Comparison of ENCODE assay signal across 1 cellular context in the genomic region with DNA sequence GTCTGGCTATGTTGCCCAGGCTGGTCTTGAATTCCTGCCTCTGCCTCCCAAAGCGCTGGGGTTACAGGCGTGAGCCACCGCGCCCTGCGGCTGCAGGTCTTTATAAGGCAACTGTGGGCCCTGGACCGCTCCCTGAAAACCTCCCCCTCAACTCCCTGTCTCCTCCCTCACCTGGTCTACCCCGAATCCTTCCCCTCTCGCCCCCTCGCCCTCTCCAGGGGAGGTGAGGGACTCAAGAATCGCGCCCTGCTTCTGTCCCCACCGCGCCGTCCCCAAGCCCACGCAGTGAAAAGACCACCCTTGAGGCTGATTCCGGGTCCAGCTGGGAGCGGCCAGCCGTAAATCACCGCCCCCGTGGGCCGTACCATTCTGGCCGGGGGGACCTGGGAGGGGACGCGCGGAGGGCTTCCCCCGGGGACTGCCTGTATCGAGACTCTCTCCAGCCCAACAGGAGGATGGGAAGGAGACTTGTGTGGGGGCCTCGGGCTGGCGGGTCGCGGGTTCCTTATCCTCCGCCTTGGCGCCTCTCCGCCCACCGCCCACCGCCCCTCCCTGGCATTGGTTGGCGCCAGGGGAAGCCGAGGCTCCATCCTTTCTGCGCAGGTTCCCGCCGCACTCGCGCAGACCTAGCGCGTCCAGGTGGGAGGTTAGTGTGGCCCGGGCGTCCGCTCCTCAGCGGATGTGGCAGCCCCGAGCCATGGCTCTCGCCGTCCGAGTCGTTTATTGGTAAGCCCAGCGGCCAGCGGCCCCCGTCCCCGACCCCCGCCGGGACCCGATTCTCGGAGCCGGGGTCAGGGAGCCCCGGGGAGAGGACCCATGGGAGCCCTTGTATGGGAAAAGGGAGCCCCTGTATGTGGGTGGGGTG.
A peak's percentile ranks its signal among the peaks of the same experiment; 100 is the strongest.
TF ChIP-seq lines count a peak whose summit lies in the region.

TSS of gene SELENOW (plus strand) at position 615 of the 865 bp plus-strand sequence. CDS start at position 698, 83 bp downstream.

TF ChIP-seq in HEK293, 187 proteins besides CTCF, POLR2A, EP300 and RAD21 (continued from another document):
- TF ChIP-seq, protein P1, sequence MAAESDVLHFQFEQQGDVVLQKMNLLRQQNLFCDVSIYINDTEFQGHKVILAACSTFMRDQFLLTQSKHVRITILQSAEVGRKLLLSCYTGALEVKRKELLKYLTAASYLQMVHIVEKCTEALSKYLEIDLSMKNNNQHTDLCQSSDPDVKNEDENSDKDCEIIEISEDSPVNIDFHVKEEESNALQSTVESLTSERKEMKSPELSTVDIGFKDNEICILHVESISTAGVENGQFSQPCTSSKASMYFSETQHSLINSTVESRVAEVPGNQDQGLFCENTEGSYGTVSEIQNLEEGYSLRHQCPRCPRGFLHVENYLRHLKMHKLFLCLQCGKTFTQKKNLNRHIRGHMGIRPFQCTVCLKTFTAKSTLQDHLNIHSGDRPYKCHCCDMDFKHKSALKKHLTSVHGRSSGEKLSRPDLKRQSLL (tag by site-specific recombination; IDR thresholded peaks at IDR 0.05) = no peak
- TF ChIP-seq ZNF792 (tag by site-specific recombination; IDR thresholded peaks at IDR 0.05) (peak; percentile 14; the same call in 1 of the 2 replicates), HOXC10 (CRISPR knock-in tag; IDR thresholded peaks at IDR 0.05) (peak; percentile 90), ZFP69B (tag by site-specific recombination; IDR thresholded peaks at IDR 0.05) (peak; percentile 96), ZNF623 (tag by site-specific recombination; IDR thresholded peaks at IDR 0.05) (peak; percentile 18; the same call in 1 of the 2 replicates), SP7 (tag by site-specific recombination; IDR thresholded peaks at IDR 0.05) (peak; percentile 94), ZNF324 (tag by site-specific recombination; IDR thresholded peaks at IDR 0.05) (peak; percentile 84), ZNF624 (tag by site-specific recombination; IDR thresholded peaks at IDR 0.05) (no peak), KLF9 (tag by site-specific recombination; IDR thresholded peaks at IDR 0.05; ENCODE audit: low read depth) (peak; percentile 100), ZIC2 (tag by site-specific recombination; IDR thresholded peaks at IDR 0.05) (peak; percentile 94), ZNF660 (tag by site-specific recombination; IDR thresholded peaks at IDR 0.05) (peak; percentile 82; the same call in 1 of the 2 replicates), KLF7 (tag by site-specific recombination; IDR thresholded peaks at IDR 0.05; ENCODE audit: borderline replicate concordance) (peak; percentile 100), ZNF548 (tag by site-specific recombination; IDR thresholded peaks at IDR 0.05) (no peak), ZNF140 (tag by site-specific recombination; IDR thresholded peaks at IDR 0.05) (no peak), ZBTB7A (tag by site-specific recombination; IDR thresholded peaks at IDR 0.05; ENCODE audit: low read depth) (peak; percentile 90), WT1 (tag by site-specific recombination; IDR thresholded peaks at IDR 0.05) (peak; percentile 95), HIC1 (tag by site-specific recombination; IDR thresholded peaks at IDR 0.05) (no peak), ZNF664 (tag by site-specific recombination; IDR thresholded peaks at IDR 0.05) (0 out of 2 replicates have a peak, but pooled peaks have one; percentile 13), HOXA7 (CRISPR knock-in tag; IDR thresholded peaks at IDR 0.05; ENCODE audit: borderline replicate concordance) (no peak), ZNF121 (tag by site-specific recombination; IDR thresholded peaks at IDR 0.05) (peak; percentile 40), SP2 (tag by site-specific recombination; IDR thresholded peaks at IDR 0.05) (peak; percentile 77), ZNF555 (tag by site-specific recombination; conservative IDR thresholded peaks at IDR 0.05) (no peak), PRDM10 (tag by site-specific recombination; IDR thresholded peaks at IDR 0.05) (peak; percentile 100), INSM2 (tag by site-specific recombination; IDR thresholded peaks at IDR 0.05) (peak; percentile 55; the same call in 1 of the 2 replicates), EGR2 (tag by site-specific recombination; IDR thresholded peaks at IDR 0.05; ENCODE audit: low read depth) (peak; percentile 97), ZXDB (tag by site-specific recombination; IDR thresholded peaks at IDR 0.05) (peak; percentile 93), AEBP2 (tag by site-specific recombination; IDR thresholded peaks at IDR 0.05; ENCODE audit: borderline replicate concordance) (no peak), ZNF610 (tag by site-specific recombination; IDR thresholded peaks at IDR 0.05; ENCODE audit: borderline replicate concordance) (peak; percentile 93), ZFP41 (tag by site-specific recombination; IDR thresholded peaks at IDR 0.05; ENCODE audit: borderline replicate concordance) (no peak), ZEB2 (tag by site-specific recombination; IDR thresholded peaks at IDR 0.05) (peak; percentile 72), ZNF561 (tag by site-specific recombination; IDR thresholded peaks at IDR 0.05; ENCODE audit: borderline replicate concordance) (peak; percentile 90), PATZ1 (tag by site-specific recombination; IDR thresholded peaks at IDR 0.05) (peak; percentile 92), ZNF843 (tag by site-specific recombination; IDR thresholded peaks at IDR 0.05) (peak; percentile 75; the same call in 1 of the 2 replicates), GLIS1 (tag by site-specific recombination; IDR thresholded peaks at IDR 0.05) (peak; percentile 94), FEZF1 (tag by site-specific recombination; IDR thresholded peaks at IDR 0.05) (peak; percentile 24; the same call in 1 of the 2 replicates)
- TF ChIP-seq, protein P2, sequence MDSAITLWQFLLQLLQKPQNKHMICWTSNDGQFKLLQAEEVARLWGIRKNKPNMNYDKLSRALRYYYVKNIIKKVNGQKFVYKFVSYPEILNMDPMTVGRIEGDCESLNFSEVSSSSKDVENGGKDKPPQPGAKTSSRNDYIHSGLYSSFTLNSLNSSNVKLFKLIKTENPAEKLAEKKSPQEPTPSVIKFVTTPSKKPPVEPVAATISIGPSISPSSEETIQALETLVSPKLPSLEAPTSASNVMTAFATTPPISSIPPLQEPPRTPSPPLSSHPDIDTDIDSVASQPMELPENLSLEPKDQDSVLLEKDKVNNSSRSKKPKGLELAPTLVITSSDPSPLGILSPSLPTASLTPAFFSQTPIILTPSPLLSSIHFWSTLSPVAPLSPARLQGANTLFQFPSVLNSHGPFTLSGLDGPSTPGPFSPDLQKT (IDR thresholded peaks at IDR 0.05; ENCODE audit: borderline replicate concordance, low read depth, low read length) = no peak
- TF ChIP-seq, protein P3, sequence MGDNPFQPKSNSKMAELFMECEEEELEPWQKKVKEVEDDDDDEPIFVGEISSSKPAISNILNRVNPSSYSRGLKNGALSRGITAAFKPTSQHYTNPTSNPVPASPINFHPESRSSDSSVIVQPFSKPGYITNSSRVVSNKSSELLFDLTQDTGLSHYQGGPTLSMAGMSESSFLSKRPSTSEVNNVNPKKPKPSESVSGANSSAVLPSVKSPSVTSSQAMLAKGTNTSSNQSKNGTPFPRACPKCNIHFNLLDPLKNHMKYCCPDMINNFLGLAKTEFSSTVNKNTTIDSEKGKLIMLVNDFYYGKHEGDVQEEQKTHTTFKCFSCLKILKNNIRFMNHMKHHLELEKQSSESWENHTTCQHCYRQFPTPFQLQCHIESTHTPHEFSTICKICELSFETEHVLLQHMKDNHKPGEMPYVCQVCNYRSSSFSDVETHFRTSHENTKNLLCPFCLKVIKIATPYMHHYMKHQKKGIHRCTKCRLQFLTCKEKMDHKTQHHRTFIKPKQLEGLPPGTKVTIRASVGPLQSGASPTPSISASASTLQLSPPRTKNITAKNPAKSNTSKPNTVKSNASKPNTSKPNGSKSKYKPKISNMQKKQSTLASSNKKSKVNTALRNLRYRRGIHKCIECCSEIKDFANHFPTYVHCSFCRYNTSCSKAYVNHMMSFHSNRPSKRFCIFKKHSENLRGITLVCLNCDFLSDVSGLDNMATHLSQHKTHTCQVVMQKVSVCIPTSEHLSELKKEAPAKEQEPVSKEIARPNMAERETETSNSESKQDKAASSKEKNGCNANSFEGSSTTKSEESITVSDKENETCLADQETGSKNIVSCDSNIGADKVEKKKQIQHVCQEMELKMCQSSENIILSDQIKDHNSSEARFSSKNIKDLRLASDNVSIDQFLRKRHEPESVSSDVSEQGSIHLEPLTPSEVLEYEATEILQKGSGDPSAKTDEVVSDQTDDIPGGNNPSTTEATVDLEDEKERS (tag by site-specific recombination; IDR thresholded peaks at IDR 0.05) = no peak
- TF ChIP-seq, protein P4, sequence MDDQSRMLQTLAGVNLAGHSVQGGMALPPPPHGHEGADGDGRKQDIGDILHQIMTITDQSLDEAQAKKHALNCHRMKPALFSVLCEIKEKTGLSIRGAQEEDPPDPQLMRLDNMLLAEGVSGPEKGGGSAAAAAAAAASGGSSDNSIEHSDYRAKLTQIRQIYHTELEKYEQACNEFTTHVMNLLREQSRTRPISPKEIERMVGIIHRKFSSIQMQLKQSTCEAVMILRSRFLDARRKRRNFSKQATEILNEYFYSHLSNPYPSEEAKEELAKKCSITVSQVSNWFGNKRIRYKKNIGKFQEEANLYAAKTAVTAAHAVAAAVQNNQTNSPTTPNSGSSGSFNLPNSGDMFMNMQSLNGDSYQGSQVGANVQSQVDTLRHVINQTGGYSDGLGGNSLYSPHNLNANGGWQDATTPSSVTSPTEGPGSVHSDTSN (CRISPR knock-in tag; IDR thresholded peaks at IDR 0.05) = peak; percentile 86
